In genomic region chr16:88469615-88470395, GRCh38 we compare ENCODE assay signal across 17 cellular contexts. TPM values are rescaled to one million over a fixed set of nuclear protein-coding genes. Genes with fewer than 3 reads are reported as not detected.
A peak's percentile ranks its signal among the peaks of the same experiment; 100 is the strongest.
DNase-seq lines count a peak whose midpoint lies in the region; ATAC-seq lines count a peak whose summit lies in the region.
"Had no signal": no experiment of that assay in that cellular context is flagged by ENCODE, and none has a peak within 500 bp of the region (broad histone marks: within the 10 kb centered on the region; RNA-seq: fewer than 3 reads in every experiment).

No MANE protein-coding gene starts in this region.

- no peaks in the 10 kb centered on the region for H3K9me3 Mint-ChIP-seq in activated CD8-positive, alpha-beta memory T cell treated with anti-CD3 and anti-CD28 coated beads, Interleukin-2, amount 10 ng/mL, durations not matched to agents 7 days and 5 days (ENCODE audit: low read depth)
- H3K9me3 Mint-ChIP-seq in central memory CD8-positive, alpha-beta T cell, result no peaks in the 10 kb centered on the region
- H3K9me3 Mint-ChIP-seq: activated T-helper 2 cell treated with anti-CD3 and anti-CD28 coated beads, Interferon-gamma antibody, Interleukin-2, Interleukin-4, amounts not matched to agents 10 μg/mL and 5 μg/mL and 100 μg/mL, durations not matched to agents 14 hours and 24 hours and 36 hours; HFFc6 had no signal

- no peaks in the 10 kb centered on the region for H3K36me3 Mint-ChIP-seq in activated CD8-positive, alpha-beta memory T cell treated with anti-CD3 and anti-CD28 coated beads, Interleukin-2, amount 10 ng/mL, durations not matched to agents 7 days and 5 days
- H3K36me3 Mint-ChIP-seq in central memory CD8-positive, alpha-beta T cell (ENCODE audit: insufficient read depth), result peaks cover 41% of the 10 kb centered on the region

- no peaks in the 10 kb centered on the region for H3K27me3 Mint-ChIP-seq in activated CD8-positive, alpha-beta memory T cell treated with anti-CD3 and anti-CD28 coated beads, Interleukin-2, amount 10 ng/mL, durations not matched to agents 7 days and 5 days
- H3K27me3 Mint-ChIP-seq in central memory CD8-positive, alpha-beta T cell, result no peaks in the 10 kb centered on the region

- no peak overlapping the region for H3K4me3 Mint-ChIP-seq in activated CD8-positive, alpha-beta memory T cell treated with anti-CD3 and anti-CD28 coated beads, Interleukin-2, amount 10 ng/mL, durations not matched to agents 7 days and 5 days
- peak overlapping the region; percentile 45 for H3K4me3 Mint-ChIP-seq in central memory CD8-positive, alpha-beta T cell
- H3K4me3 Mint-ChIP-seq: HFFc6 had no signal

- DNase-seq in activated CD8-positive, alpha-beta memory T cell treated with anti-CD3 and anti-CD28 coated beads, Interleukin-2, amount 50 U/mL, for 1 hour (ENCODE audit: extremely low read depth), result peak; percentile 54
- no peak for DNase-seq in activated CD8-positive, alpha-beta memory T cell treated with anti-CD3 and anti-CD28 coated beads, Interleukin-2, amount 10 ng/mL, durations not matched to agents 7 days and 5 days
- peak; percentile 26 for DNase-seq in activated T-cell treated with anti-CD3 and anti-CD28 coated beads for 24 hours (ENCODE audit: low read depth)
- DNase-seq in central memory CD8-positive, alpha-beta T cell (ENCODE audit: low spot score in 2 of 2), result peak in 1 of 2 donors; percentile 43
- DNase-seq in stimulated activated naive CD4-positive, alpha-beta T cell treated with Interleukin-2 at 50 U/mL for 16 hours (lab: John Stamatoyannopoulos, UW), result peak; percentile 48
- no peak for DNase-seq in NCI-H446 (lab: John Stamatoyannopoulos, UW)
- DNase-seq in NCI-H2227 treated with DMSO at 0.1 percent for 48 hours (lab: John Stamatoyannopoulos, UW), result no peak
- DNase-seq: cerebellar nuclear complex, heart right ventricle, HFFc6, left lung, NCI-H1048, NCI-H69, T1000 had no signal

- H3K27ac Mint-ChIP-seq in activated CD8-positive, alpha-beta memory T cell treated with anti-CD3 and anti-CD28 coated beads, Interleukin-2, amount 10 ng/mL, durations not matched to agents 7 days and 5 days, result no peak overlapping the region
- peak overlapping the region; percentile 89 for H3K27ac Mint-ChIP-seq in central memory CD8-positive, alpha-beta T cell (ENCODE audit: low read depth)
- H3K27ac Mint-ChIP-seq: activated T-helper 2 cell treated with anti-CD3 and anti-CD28 coated beads, Interferon-gamma antibody, Interleukin-2, Interleukin-4, amounts not matched to agents 10 μg/mL and 5 μg/mL and 100 μg/mL, durations not matched to agents 14 hours and 24 hours and 36 hours; HFFc6 had no signal

- peaks cover 33% of the 10 kb centered on the region for H3K4me1 Mint-ChIP-seq in activated CD8-positive, alpha-beta memory T cell treated with anti-CD3 and anti-CD28 coated beads, Interleukin-2, amount 10 ng/mL, durations not matched to agents 7 days and 5 days
- H3K4me1 Mint-ChIP-seq in central memory CD8-positive, alpha-beta T cell, result peaks cover 55% of the 10 kb centered on the region

- CTCF ChIA-PET in activated CD8-positive, alpha-beta memory T cell treated with anti-CD3 and anti-CD28 coated beads, Interleukin-2, amount 10 ng/mL, durations not matched to agents 7 days and 5 days (lab: Charles Lee), result interaction anchor here (1.6 kb wide), 1 partner anchor 19 kb away, joined by 3 read pairs; no protein-coding TSS in a partner anchor

- no peak for ATAC-seq in activated CD8-positive, alpha-beta memory T cell treated with anti-CD3 and anti-CD28 coated beads, Interleukin-2, amount 10 ng/mL, durations not matched to agents 7 days and 5 days
- peak; percentile 56 for ATAC-seq in central memory CD8-positive, alpha-beta T cell (replicated peaks; ENCODE audit: extremely low read depth, poor library complexity, severe bottlenecking)
- ATAC-seq in HG03342 (IDR thresholded peaks at IDR 0.05; ENCODE audit: unreplicated experiment), result no peak
- ATAC-seq: left lung, sciatic nerve had no signal

RNA-seq across cellular contexts. Expression of gene ZFPM1, which starts 16.7 kb away (rescaled TPM):
- 10 to 100 TPM; 15.1 to 21.0 TPM for total RNA-seq in activated CD8-positive, alpha-beta memory T cell treated with anti-CD3 and anti-CD28 coated beads, Interleukin-2, amount 10 ng/mL, durations not matched to agents 7 days and 5 days

Comparison
In these comparisons a context has a peak if more than half of its experiments do, and no peak if none do; other contexts are left out.
1. DNase-seq: peak in activated CD8-positive, alpha-beta memory T cell treated with anti-CD3 and anti-CD28 coated beads, Interleukin-2, amount 50 U/mL, for 1 hour (single experiment), activated T-cell treated with anti-CD3 and anti-CD28 coated beads for 24 hours (single experiment) and stimulated activated naive CD4-positive, alpha-beta T cell treated with Interleukin-2 at 50 U/mL for 16 hours (single experiment); none in activated CD8-positive, alpha-beta memory T cell treated with anti-CD3 and anti-CD28 coated beads, Interleukin-2, amount 10 ng/mL, durations not matched to agents 7 days and 5 days (single experiment), NCI-H446 (0 of 2) and NCI-H2227 treated with DMSO at 0.1 percent for 48 hours (single experiment).